In genomic region chr10:35643151-35643975, GRCh38 we compare ENCODE assay signal across 8 cellular contexts. TPM values are rescaled to one million over a fixed set of nuclear protein-coding genes. Genes with fewer than 3 reads are reported as not detected.
DNase-seq lines count a peak whose midpoint lies in the region; ATAC-seq and TF ChIP-seq lines count a peak whose summit lies in the region.

No MANE protein-coding gene starts in this region.

- H3K9me3 ChIP-seq in T-helper 17 cell (ENCODE audit: control insufficient read depth, low read length, poor library complexity, severe bottlenecking), result no peaks in the 10 kb centered on the region
- no peaks in the 10 kb centered on the region for H3K9me3 ChIP-seq in ectodermal cell (ENCODE audit: control insufficient read depth, low read length)
- no peaks in the 10 kb centered on the region for H3K9me3 ChIP-seq in right lobe of liver
- H3K9me3 ChIP-seq in Karpas-422 (ENCODE audit: low read length), result no peaks in the 10 kb centered on the region

- H3K27ac Mint-ChIP-seq in T-helper 17 cell, result peak overlapping the region; percentile 51

- intact Hi-C loops in right lobe of liver (cut with DNase I), result no loop called here

- no peak overlapping the region for H3K9ac ChIP-seq in Karpas-422 (ENCODE audit: low read length)

- peaks cover 2% of the 10 kb centered on the region for H3K36me3 Mint-ChIP-seq in T-helper 17 cell (ENCODE audit: low read depth)

- H3K4me1 ChIP-seq in ectodermal cell (ENCODE audit: control insufficient read depth, insufficient read depth, low read length) (peaks cover 5% of the 10 kb centered on the region), right lobe of liver (peaks cover 0 to 12% (median 4%) of the 10 kb centered on the region in 4 donors), Karpas-422 (ENCODE audit: low read length) (no peaks in the 10 kb centered on the region)

- H4K20me1 ChIP-seq in Karpas-422 (ENCODE audit: insufficient read depth, low read depth, low read length), result no peaks in the 10 kb centered on the region

- H3K4me3 Mint-ChIP-seq in T-helper 17 cell, result peak overlapping the region; percentile 92

- H3K27me3 ChIP-seq in ectodermal cell (ENCODE audit: control insufficient read depth, insufficient read depth, low read length, poor library complexity, severe bottlenecking) (peaks cover 51% of the 10 kb centered on the region), right lobe of liver (no peaks in the 10 kb centered on the region), Karpas-422 (ENCODE audit: low read length) (no peaks in the 10 kb centered on the region)

- H3K79me2 ChIP-seq in Karpas-422 (ENCODE audit: low read length), result no peaks in the 10 kb centered on the region

- TF ChIP-seq POLR2A in right lobe of liver (IDR thresholded peaks at IDR 0.05), result no peak

- no peak overlapping the region for H3K4me2 ChIP-seq in Karpas-422 (ENCODE audit: low read depth, low read length, poor library complexity, severe bottlenecking)

- H3K36me3 ChIP-seq in ectodermal cell (ENCODE audit: control insufficient read depth, insufficient read depth, low read length) (no peaks in the 10 kb centered on the region), right lobe of liver (no peaks in the 10 kb centered on the region), Karpas-422 (ENCODE audit: insufficient read depth, low read length) (no peaks in the 10 kb centered on the region)

- H3K4me1 Mint-ChIP-seq in T-helper 17 cell, result peaks cover 13% of the 10 kb centered on the region

- TF ChIP-seq CTCF in AG10803 (conservative IDR thresholded peaks at IDR 0.05; ENCODE audit: low read length), result no peak
- no peak for TF ChIP-seq CTCF in HFF-Myc (IDR thresholded peaks at IDR 0.05; ENCODE audit: low read depth, low read length, missing control alignments)
- peak in 1 of 4 donors; percentile 7 for TF ChIP-seq CTCF in right lobe of liver (IDR thresholded peaks at IDR 0.05)

- no peak overlapping the region for H2AFZ ChIP-seq in Karpas-422 (ENCODE audit: low read length)

- no peaks in the 10 kb centered on the region for H3K27me3 Mint-ChIP-seq in T-helper 17 cell

- ATAC-seq in T-helper 17 cell (no peak), right lobe of liver (peak; percentile 25 to 38 (median 31)), GM21529 (IDR thresholded peaks at IDR 0.05; ENCODE audit: unreplicated experiment) (no peak)
- no peak for ATAC-seq in stimulated activated naive CD8-positive, alpha-beta T cell treated with anti-CD3 and anti-CD28 coated beads, Interleukin-15, Interleukin-2, amounts not matched to agents 100 U/mL and 50 U/mL, for 24 hours

- H3K9me2 ChIP-seq in Karpas-422 (replicated peaks; ENCODE audit: insufficient read depth, low read length), result no peaks in the 10 kb centered on the region

- peak; percentile 63 for DNase-seq in AG10803 (ENCODE audit: low read depth)
- no peak for DNase-seq in HFF-Myc (ENCODE audit: extremely low read depth, low read depth)
- peak in 1 of 3 donors; percentile 13 for DNase-seq in T-helper 17 cell
- DNase-seq in right lobe of liver, result peak; percentile 70 to 81 (median 79)
- DNase-seq in stimulated activated naive CD8-positive, alpha-beta T cell treated with anti-CD3 and anti-CD28 coated beads, Interleukin-15, Interleukin-2, amounts not matched to agents 100 U/mL and 50 U/mL, for 24 hours, result peak; percentile 20
- DNase-seq in Karpas-422, result no peak

- 0 to 1% methylated on average over 38 of the region's 38 CpGs for WGBS in ectodermal cell, 2 experiments
- 0% methylated on average over 18 of the region's 38 CpGs for WGBS in right lobe of liver (ENCODE audit: insufficient coverage, low coverage, low lambda C conversion rate, missing lambda C conversion rate)

- peak overlapping the region; percentile 32 for H3K27ac ChIP-seq in ectodermal cell (ENCODE audit: insufficient read depth, low read depth, low read length, poor library complexity, severe bottlenecking)
- peak overlapping the region in 1 of 3 donors; percentile 9 for H3K27ac ChIP-seq in right lobe of liver
- H3K27ac ChIP-seq in Karpas-422 (ENCODE audit: low read length), result no peak overlapping the region

- H3K4me3 ChIP-seq in AG10803 (ENCODE audit: low read length) (peak overlapping the region; percentile 78), HFF-Myc (replicated peaks; ENCODE audit: low read depth, low read length) (peak overlapping the region; percentile 43), ectodermal cell (ENCODE audit: insufficient read depth, low read depth, low read length) (peak overlapping the region; percentile 75), right lobe of liver (peak overlapping the region; percentile 72 to 91 (median 80)), Karpas-422 (ENCODE audit: low read length) (no peak overlapping the region)

RNA-seq across cellular contexts. Expression of gene FZD8, which starts 1.3 kb away (rescaled TPM):
- 1 to 10 TPM; 1.5 to 2.0 TPM for total RNA-seq in T-helper 17 cell
- 11.0 TPM for polyA plus RNA-seq in ectodermal cell (2013, experiment 1 of 4)
- 9.7 TPM for polyA plus RNA-seq in ectodermal cell (2013, experiment 2 of 4)
- 9.9 TPM for polyA plus RNA-seq in ectodermal cell (2013, experiment 3 of 4)
- polyA plus RNA-seq in ectodermal cell (2013, experiment 4 of 4), result 10.5 TPM
- total RNA-seq in right lobe of liver, result 1 to 10 TPM; 2.3 to 4.6 (median 3.8) TPM
- total RNA-seq in Karpas-422 (2014; rRNA removed; shearing (Covaris generic); ENCODE audit: low replicate concordance), result 0.52 TPM in 1 of 2 replicates, not detected in the other

RNA-seq across cellular contexts. Expression of gene GJD4, which starts 38.2 kb away (rescaled TPM):
- under 1 TPM in 1 of 2 donors, not detected in 1; 0.22 TPM for total RNA-seq in T-helper 17 cell
- not detected for polyA plus RNA-seq in ectodermal cell (2013, experiment 1 of 4)
- polyA plus RNA-seq in ectodermal cell (2013, experiment 2 of 4), result not detected
- polyA plus RNA-seq in ectodermal cell (2013, experiment 3 of 4), result not detected
- not detected for polyA plus RNA-seq in ectodermal cell (2013, experiment 4 of 4)
- total RNA-seq in right lobe of liver, result not detected
- not detected in 2 replicates for total RNA-seq in Karpas-422 (2014; rRNA removed; shearing (Covaris generic); ENCODE audit: low replicate concordance)

Comparison
In these comparisons a context has a peak if more than half of its experiments do, and no peak if none do; other contexts are left out.
1. DNase-seq: peak in AG10803 (single experiment), right lobe of liver (3 of 3) and stimulated activated naive CD8-positive, alpha-beta T cell treated with anti-CD3 and anti-CD28 coated beads, Interleukin-15, Interleukin-2, amounts not matched to agents 100 U/mL and 50 U/mL, for 24 hours (single experiment); none in HFF-Myc (single experiment) and Karpas-422 (single experiment).
2. ATAC-seq: peak in right lobe of liver (4 of 4); none in T-helper 17 cell (single experiment), stimulated activated naive CD8-positive, alpha-beta T cell treated with anti-CD3 and anti-CD28 coated beads, Interleukin-15, Interleukin-2, amounts not matched to agents 100 U/mL and 50 U/mL, for 24 hours (single experiment) and GM21529 (single experiment).